9 cellular contexts compared by ENCODE assay signal in the genomic region with DNA sequence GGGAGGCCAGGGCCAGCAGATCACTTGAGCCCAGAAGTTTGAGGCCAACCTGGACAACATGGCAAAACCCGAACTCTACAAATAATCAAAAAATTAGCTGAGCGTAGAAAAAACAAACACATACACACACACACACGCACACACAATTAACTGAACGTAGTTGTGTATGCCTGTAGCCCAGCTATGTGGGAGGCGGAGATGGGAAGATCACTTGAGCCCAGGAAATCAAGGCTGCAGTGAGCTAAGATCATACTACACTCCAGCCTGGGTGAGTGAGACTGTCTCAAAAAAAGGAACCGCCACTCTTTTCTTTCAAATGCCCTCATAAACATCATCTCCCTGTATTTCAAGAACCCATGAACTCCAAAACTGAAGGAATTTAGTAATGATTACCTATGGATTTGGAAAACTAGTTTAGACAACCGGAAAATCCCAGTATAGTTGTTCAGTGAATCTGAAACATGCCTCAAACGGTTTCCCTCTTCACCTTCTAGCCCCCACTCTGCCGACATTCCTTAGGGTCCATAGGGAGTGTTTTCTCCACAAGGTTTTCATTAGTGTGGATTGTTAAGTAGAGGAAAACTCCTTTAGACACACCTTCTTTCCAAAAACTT. TPM values are rescaled to one million over a fixed set of nuclear protein-coding genes. Genes with fewer than 3 reads are reported as not detected.
A peak's percentile ranks its signal among the peaks of the same experiment; 100 is the strongest.
DNase-seq lines count a peak whose midpoint lies in the region; ATAC-seq, FAIRE-seq and TF ChIP-seq lines count a peak whose summit lies in the region.
"Had no signal": no experiment of that assay in that cellular context is flagged by ENCODE, and none has a peak within 500 bp of the region (broad histone marks: within the 10 kb centered on the region; RNA-seq: fewer than 3 reads in every experiment).

No MANE protein-coding gene starts in this region.

- 69% methylated on average over 9 of the region's 9 CpGs for WGBS in prostate gland

- no peak for FAIRE-seq in GM12892 (lab: Jason Lieb, UNC)

- no peaks in the 10 kb centered on the region for H3K27me3 ChIP-seq in prostate gland (replicated peaks; ENCODE audit: insufficient read depth)
- H3K27me3 ChIP-seq in HAP-1 (ENCODE audit: low read depth): no peaks in the 10 kb centered on the region

- no peak for ATAC-seq in HG03280 (IDR thresholded peaks at IDR 0.05; ENCODE audit: unreplicated experiment)

- TF ChIP-seq POLR2A in GM12892 (IDR thresholded peaks at IDR 0.05; ENCODE audit: low read depth, low read length) (peak; percentile 94), Raji (IDR thresholded peaks at IDR 0.05; ENCODE audit: insufficient read depth, low read depth, low read length) (peak; percentile 67), prostate gland (IDR thresholded peaks at IDR 0.05) (no peak)

- H3K4me1 ChIP-seq in prostate gland (replicated peaks): no peaks in the 10 kb centered on the region
- peaks cover 9% of the 10 kb centered on the region for H3K4me1 ChIP-seq in HAP-1

- H3K9me3 ChIP-seq in prostate gland: no peaks in the 10 kb centered on the region
- H3K9me3 ChIP-seq in HAP-1: no peaks in the 10 kb centered on the region

- TF ChIP-seq CTCF in prostate gland (IDR thresholded peaks at IDR 0.05): no peak

- intact Hi-C loops in prostate gland (cut with DNase I): no loop called here

- peak overlapping the region; percentile 96 to 97 for H3K27ac ChIP-seq in prostate gland

- in situ Hi-C loops in HAP-1 (cut with MboI; ENCODE audit: low sequenced_read_pairs): no loop called here

- peaks cover 18 to 25% of the 10 kb centered on the region in 2 donors for H3K36me3 ChIP-seq in prostate gland
- H3K36me3 ChIP-seq in HAP-1 (replicated peaks): peaks cover 26% of the 10 kb centered on the region

- H3K4me3 ChIP-seq in prostate gland: peak overlapping the region in 1 of 2 donors; percentile 64
- H3K4me3 ChIP-seq in HAP-1: no peak overlapping the region

- DNase-seq in GM12892 (ENCODE audit: insufficient read length) (no peak), fibroblast of peridontal ligament (ENCODE audit: extremely low read depth) (peak; percentile 25), prostate gland (ENCODE audit: low spot score) (no peak), HAP-1 (ENCODE audit: low spot score in 2 of 2) (no peak), COLO668 (lab: John Stamatoyannopoulos, UW; ENCODE audit: unreplicated experiment) (no peak), NCI-H1436 (lab: John Stamatoyannopoulos, UW) (no peak)
- DNase-seq: IMR-90 had no signal

RNA-seq across cellular contexts. Expression of gene TXNIP, which starts 4.5 kb away (rescaled TPM):
- polyA plus RNA-seq in GM12892 (2012; ENCODE audit: missing spikeins): 104 TPM
- total RNA-seq in prostate gland: 100 to 1,000 TPM; 618 to 736 TPM

RNA-seq across cellular contexts. Expression of gene POLR3GL, which starts 27.4 kb away (rescaled TPM):
- polyA plus RNA-seq in GM12892 (2012; ENCODE audit: missing spikeins): 27.0 TPM
- 10 to 100 TPM; 20.3 to 23.2 TPM for total RNA-seq in prostate gland

RNA-seq across cellular contexts. Expression of gene ANKRD34A, which starts 27.5 kb away (rescaled TPM):
- 0.49 TPM for polyA plus RNA-seq in GM12892 (2012; ENCODE audit: missing spikeins)
- total RNA-seq in prostate gland: 1 to 10 TPM; 1.6 to 2.4 TPM

RNA-seq across cellular contexts. Expression of gene HJV, which starts 29.6 kb away (rescaled TPM):
- polyA plus RNA-seq in GM12892 (2012; ENCODE audit: missing spikeins): not detected
- 1 to 10 TPM in 1 of 2 donors, not detected in 1; 1.2 TPM for total RNA-seq in prostate gland
- total RNA-seq: IMR-90 had no signal
- polyA plus RNA-seq: IMR-90 had no signal

RNA-seq across cellular contexts. Expression of gene LIX1L, which starts 34.1 kb away (rescaled TPM):
- 15.7 TPM for polyA plus RNA-seq in GM12892 (2012; ENCODE audit: missing spikeins)
- 10 to 100 TPM; 30.0 to 31.8 TPM for total RNA-seq in prostate gland
